20 cellular contexts compared by ENCODE assay signal in the genomic region with DNA sequence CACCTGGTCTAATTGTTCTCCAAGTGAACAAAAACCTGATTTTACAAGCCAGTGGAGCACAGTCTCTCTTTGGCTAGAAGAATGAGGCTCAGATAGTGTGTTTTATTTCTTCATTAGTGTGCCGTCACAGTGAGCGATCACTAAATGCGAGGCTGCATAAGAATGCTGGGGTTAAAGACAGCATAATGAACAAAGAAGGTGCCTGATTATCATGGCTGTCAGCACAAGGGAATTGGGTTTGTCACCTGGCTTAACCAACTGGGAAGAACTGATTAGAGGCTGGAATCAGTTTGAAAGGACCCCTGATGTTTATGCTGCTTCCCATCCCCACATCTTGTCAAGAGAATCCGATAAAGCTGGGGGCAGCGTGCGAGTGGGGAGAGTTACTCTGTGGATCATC.
"Had no signal": no experiment of that assay in that cellular context is flagged by ENCODE, and none has a peak within 500 bp of the region (broad histone marks: within the 10 kb centered on the region; RNA-seq: fewer than 3 reads in every experiment).

No MANE protein-coding gene starts in this region.

- H3K9me3 Mint-ChIP-seq: activated naive CD4-positive, alpha-beta T cell treated with anti-CD3 and anti-CD28 coated beads, Interleukin-2, amount 50 U/mL, for 72 hours; activated T-helper 17 cell treated with anti-CD3 and anti-CD28 coated beads, Interleukin-2, amount 50 U/mL, for 72 hours; brain; natural killer cell treated with Interleukin-12 subunit alpha and Interleukin-12 subunit beta and Interleukin-15 and Interleukin-18, amount 100 ng/mL, for 72 hours had no signal

- DNase-seq: activated CD4-positive, alpha-beta T cell treated with anti-CD3 and anti-CD28 coated beads, Interleukin-2, amount 10 ng/mL, durations not matched to agents 7 days and 5 days; activated CD4-positive, CD25-positive, alpha-beta regulatory T cell treated with anti-CD3 and anti-CD28 coated beads, Interleukin-2, amount 50 U/mL, for 72 hours; activated CD8-positive, alpha-beta T cell treated with anti-CD3 and anti-CD28 coated beads, Interleukin-2, amount 10 ng/mL, durations not matched to agents 7 days and 5 days; activated T-cell treated with anti-CD3 and anti-CD28 coated beads, Interleukin-2, amount 50 U/mL, for 1 hour; aorta; caudate nucleus; dermis blood vessel endothelial cell; effector memory CD4-positive, alpha-beta T cell; foreskin melanocyte; kidney glomerular epithelial cell; right cardiac atrium; stimulated activated CD4-positive, alpha-beta T cell treated with anti-CD3 and anti-CD28 coated beads, Interleukin-4, amount 100 ng/mL, for 24 hours; stimulated activated naive CD8-positive, alpha-beta T cell treated with anti-CD3 and anti-CD28 coated beads, Interleukin-15, Interleukin-2, amounts not matched to agents 100 U/mL and 50 U/mL, for 24 hours; T-helper 2 cell had no signal

- H3K4me3 Mint-ChIP-seq: activated CD4-positive, alpha-beta T cell treated with anti-CD3 and anti-CD28 coated beads, Interleukin-2, amount 10 ng/mL, durations not matched to agents 7 days and 5 days; activated CD8-positive, alpha-beta T cell treated with anti-CD3 and anti-CD28 coated beads, Interleukin-2, amount 10 ng/mL, durations not matched to agents 7 days and 5 days; activated T-helper 17 cell treated with anti-CD3 and anti-CD28 coated beads, Interleukin-2, amount 50 U/mL, for 72 hours; brain; natural killer cell treated with Interleukin-12 subunit alpha and Interleukin-12 subunit beta and Interleukin-15 and Interleukin-18, amount 100 ng/mL, for 72 hours had no signal

- H3K27ac ChIP-seq: VCaP had no signal

- H3K27me3 Mint-ChIP-seq: activated T-helper 17 cell treated with anti-CD3 and anti-CD28 coated beads, Interleukin-2, amount 50 U/mL, for 72 hours; brain; natural killer cell treated with Interleukin-12 subunit alpha and Interleukin-12 subunit beta and Interleukin-15 and Interleukin-18, amount 100 ng/mL, for 72 hours had no signal

- H3K36me3 Mint-ChIP-seq: activated naive CD4-positive, alpha-beta T cell treated with anti-CD3 and anti-CD28 coated beads, Interleukin-2, amount 50 U/mL, for 72 hours; natural killer cell treated with Interleukin-12 subunit alpha and Interleukin-12 subunit beta and Interleukin-15 and Interleukin-18, amount 100 ng/mL, for 72 hours had no signal

- H3K27ac Mint-ChIP-seq: activated CD4-positive, alpha-beta T cell treated with anti-CD3 and anti-CD28 coated beads, Interleukin-2, amount 10 ng/mL, durations not matched to agents 7 days and 5 days; activated CD8-positive, alpha-beta T cell treated with anti-CD3 and anti-CD28 coated beads, Interleukin-2, amount 10 ng/mL, durations not matched to agents 7 days and 5 days; activated naive CD4-positive, alpha-beta T cell treated with anti-CD3 and anti-CD28 coated beads, Interleukin-2, amount 50 U/mL, for 72 hours; activated T-helper 17 cell treated with anti-CD3 and anti-CD28 coated beads, Interleukin-2, amount 50 U/mL, for 72 hours; natural killer cell treated with Interleukin-12 subunit alpha and Interleukin-12 subunit beta and Interleukin-15 and Interleukin-18, amount 100 ng/mL, for 72 hours had no signal

- ATAC-seq: activated CD8-positive, alpha-beta T cell treated with anti-CD3 and anti-CD28 coated beads, Interleukin-2, amount 10 ng/mL, durations not matched to agents 7 days and 5 days; activated naive CD4-positive, alpha-beta T cell treated with anti-CD3 and anti-CD28 coated beads, Interleukin-2, amount 50 U/mL, for 72 hours; activated T-helper 17 cell treated with anti-CD3 and anti-CD28 coated beads, Interleukin-2, amount 50 U/mL, for 72 hours; esophagus mucosa; natural killer cell treated with Interleukin-12 subunit alpha and Interleukin-12 subunit beta and Interleukin-15 and Interleukin-18, amount 100 ng/mL, for 72 hours; right cardiac atrium; stimulated activated naive CD8-positive, alpha-beta T cell treated with anti-CD3 and anti-CD28 coated beads, Interleukin-15, Interleukin-2, amounts not matched to agents 100 U/mL and 50 U/mL, for 24 hours had no signal
